In the genomic region with DNA sequence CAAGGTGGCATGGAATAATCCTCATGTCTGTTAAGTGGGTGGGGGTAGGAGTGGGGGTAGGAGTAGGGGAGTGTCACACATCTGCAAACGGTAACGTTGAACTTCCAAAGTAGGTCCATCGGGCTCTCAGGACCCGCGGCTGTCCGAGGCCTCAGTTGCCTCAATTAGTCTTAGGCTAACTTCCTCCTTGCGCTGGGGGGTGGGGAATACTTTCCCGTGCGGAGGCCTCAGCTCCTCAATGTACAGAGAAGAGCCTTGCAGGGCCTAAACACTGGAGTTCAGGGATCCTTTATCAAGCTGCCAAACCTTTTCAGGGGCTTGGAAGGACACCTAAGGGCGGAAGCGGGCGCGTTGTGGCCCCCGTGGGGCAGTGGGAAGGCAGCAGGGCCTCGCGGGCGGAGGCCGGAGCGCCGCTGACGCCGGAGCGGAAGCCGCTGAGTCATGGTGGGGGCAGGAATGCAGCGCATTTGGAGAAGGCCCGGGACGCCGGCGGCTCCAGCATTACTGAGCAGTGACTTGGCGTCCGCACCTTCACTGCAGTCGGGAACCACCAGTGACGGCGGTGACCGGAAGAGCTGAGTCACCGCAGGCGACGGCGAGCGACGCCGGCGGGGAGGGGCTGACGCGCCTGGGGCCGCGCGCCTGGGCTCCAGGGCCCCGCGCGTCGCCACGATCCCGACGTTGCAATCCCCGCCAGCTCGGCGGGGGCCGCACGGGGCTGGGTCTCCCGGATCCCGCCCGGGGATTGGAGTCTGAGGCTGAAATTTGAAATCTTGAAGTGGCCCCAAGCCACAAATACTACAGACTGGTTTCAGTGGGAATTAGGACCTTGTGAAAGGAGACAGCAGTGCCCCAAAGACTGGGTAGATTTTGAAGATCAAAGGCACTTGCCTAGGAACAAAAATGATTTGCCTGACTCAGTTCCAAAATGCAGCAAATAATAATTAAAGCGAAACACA, we compare ENCODE assay signal across 8 cellular contexts. TPM values are rescaled to one million over a fixed set of nuclear protein-coding genes. Genes with fewer than 3 reads are reported as not detected.
DNase-seq lines count a peak whose midpoint lies in the region; ATAC-seq and TF ChIP-seq lines count a peak whose summit lies in the region.

No MANE protein-coding gene starts in this region.

- peaks cover 4 to 17% of the 10 kb centered on the region in 2 donors for H3K4me1 ChIP-seq in thoracic aorta (ENCODE audit: control insufficient read depth in 1 of 2, low read depth in 2 of 2)

- no peaks in the 10 kb centered on the region for H3K36me3 ChIP-seq in thoracic aorta

- H3K9me3 ChIP-seq in thoracic aorta: no peaks in the 10 kb centered on the region

- intact Hi-C loops in head of caudate nucleus (cut with DNase I): loop anchor here (5.0 to 10.0 kb wide), 2 partner anchors 47 to 99 kb away; partner anchors contain the start of gene DENND5A

- peaks cover 30% of the 10 kb centered on the region for H3K4me1 Mint-ChIP-seq in activated naive CD8-positive, alpha-beta T cell (ENCODE audit: low read depth)
- H3K4me1 Mint-ChIP-seq in osteocyte (ENCODE audit: unreplicated experiment): peaks cover 16% of the 10 kb centered on the region

- peak; percentile 98 for ATAC-seq in HG02678 (IDR thresholded peaks at IDR 0.05; ENCODE audit: unreplicated experiment)
- ATAC-seq in thoracic aorta (ENCODE audit: insufficient number of reproducible peaks, low FRiP score, low read depth): peak; percentile 95

- H3K9me3 Mint-ChIP-seq in activated naive CD8-positive, alpha-beta T cell (ENCODE audit: low read depth): no peaks in the 10 kb centered on the region
- no peaks in the 10 kb centered on the region for H3K9me3 Mint-ChIP-seq in osteocyte (ENCODE audit: unreplicated experiment)

- peak overlapping the region; percentile 97 to 99 for H3K27ac ChIP-seq in thoracic aorta

- H3K27me3 ChIP-seq in thoracic aorta (replicated peaks; ENCODE audit: insufficient read depth): no peaks in the 10 kb centered on the region

- no peak for TF ChIP-seq CTCF in GM12865 (IDR thresholded peaks at IDR 0.05; ENCODE audit: insufficient read depth, low read depth, low read length, missing control alignments)
- TF ChIP-seq CTCF in osteocyte (IDR thresholded peaks at IDR 0.05): no peak
- no peak for TF ChIP-seq CTCF in thoracic aorta (IDR thresholded peaks at IDR 0.05)

- peak overlapping the region; percentile 88 for H3K27ac Mint-ChIP-seq in activated naive CD8-positive, alpha-beta T cell
- peak overlapping the region; percentile 99 for H3K27ac Mint-ChIP-seq in osteocyte (ENCODE audit: unreplicated experiment)

- H3K4me3 ChIP-seq in GM12865 (ENCODE audit: low read depth, low read length): peak overlapping the region; percentile 61
- H3K4me3 ChIP-seq in thoracic aorta: peak overlapping the region; percentile 67

- no peaks in the 10 kb centered on the region for H3K27me3 Mint-ChIP-seq in activated naive CD8-positive, alpha-beta T cell
- no peaks in the 10 kb centered on the region for H3K27me3 Mint-ChIP-seq in osteocyte (ENCODE audit: unreplicated experiment)

- peak; percentile 93 for DNase-seq in GM12865 (ENCODE audit: low read depth)
- peak; percentile 90 for DNase-seq in NCI-H1105 (lab: John Stamatoyannopoulos, UW)
- DNase-seq in SKM-1 (lab: John Stamatoyannopoulos, UW; ENCODE audit: unreplicated experiment): peak; percentile 85
- peak; percentile 75 to 97 (median 89) for DNase-seq in head of caudate nucleus
- peak; percentile 96 for DNase-seq in osteocyte (ENCODE audit: extremely low spot score, unreplicated experiment)
- DNase-seq in thoracic aorta (ENCODE audit: low spot score): peak; percentile 94

- H3K36me3 Mint-ChIP-seq in activated naive CD8-positive, alpha-beta T cell: no peaks in the 10 kb centered on the region
- H3K36me3 Mint-ChIP-seq in osteocyte (ENCODE audit: unreplicated experiment): no peaks in the 10 kb centered on the region

- peak overlapping the region; percentile 78 for H3K4me3 Mint-ChIP-seq in activated naive CD8-positive, alpha-beta T cell
- peak overlapping the region; percentile 74 for H3K4me3 Mint-ChIP-seq in osteocyte (ENCODE audit: unreplicated experiment)

RNA-seq across cellular contexts. Expression of gene IPO7, which starts 20.2 kb away (rescaled TPM):
- 104 and 114 TPM in 2 replicates for total RNA-seq in osteocyte
- 100 to 1,000 TPM in 1 of 2 donors, 10 to 100 TPM in 1; 90.6 to 188 TPM for total RNA-seq in thoracic aorta

RNA-seq across cellular contexts. Expression of gene TMEM41B, which starts 49.8 kb away (rescaled TPM):
- total RNA-seq in osteocyte (28.1 and 32.3 TPM in 2 replicates), thoracic aorta (10 to 100 TPM; 19.1 to 34.8 TPM)

Comparison
In these comparisons a context has a peak if more than half of its experiments do, and no peak if none do; other contexts are left out.
1. Peak in every context shown above with its lines: DNase-seq, ATAC-seq, H3K4me3 ChIP-seq and H3K27ac ChIP-seq.